10 cellular contexts compared by ENCODE assay signal in genomic region chr5:148776780-148777179, GRCh38. TPM values are rescaled to one million over a fixed set of nuclear protein-coding genes. Genes with fewer than 3 reads are reported as not detected.
DNase-seq lines count a peak whose midpoint lies in the region; ATAC-seq, FAIRE-seq and TF ChIP-seq lines count a peak whose summit lies in the region.
"Had no signal": no experiment of that assay in that cellular context is flagged by ENCODE, and none has a peak within 500 bp of the region (broad histone marks: within the 10 kb centered on the region; RNA-seq: fewer than 3 reads in every experiment).

No MANE protein-coding gene starts in this region.

- H3K9me3 Mint-ChIP-seq in natural killer cell treated with Interleukin-12 subunit alpha and Interleukin-12 subunit beta and Interleukin-15 and Interleukin-18, amount 100 ng/mL, for 72 hours: no peaks in the 10 kb centered on the region
- H3K9me3 Mint-ChIP-seq in natural killer cell: no peaks in the 10 kb centered on the region

- intact Hi-C loops in natural killer cell (cut with micrococcal nuclease): no loop called here

- H3K4me3 Mint-ChIP-seq in natural killer cell treated with Interleukin-12 subunit alpha and Interleukin-12 subunit beta and Interleukin-15 and Interleukin-18, amount 100 ng/mL, for 72 hours: no peak overlapping the region
- H3K4me3 Mint-ChIP-seq in natural killer cell: no peak overlapping the region

- peaks cover 0 to 8% of the 10 kb centered on the region in 2 donors for H3K4me1 Mint-ChIP-seq in natural killer cell treated with Interleukin-12 subunit alpha and Interleukin-12 subunit beta and Interleukin-15 and Interleukin-18, amount 100 ng/mL, for 72 hours (ENCODE audit: low read depth in 2 of 2)
- peaks cover 5 to 7% of the 10 kb centered on the region in 2 donors for H3K4me1 Mint-ChIP-seq in natural killer cell

- peak; percentile 63 to 71 for ATAC-seq in natural killer cell treated with Interleukin-12 subunit alpha and Interleukin-12 subunit beta and Interleukin-15 and Interleukin-18, amount 100 ng/mL, for 72 hours
- ATAC-seq in natural killer cell: no peak
- no peak for ATAC-seq in HG02973 (IDR thresholded peaks at IDR 0.05; ENCODE audit: unreplicated experiment)
- ATAC-seq: gastrocnemius medialis had no signal

- no peaks in the 10 kb centered on the region for H3K9me3 ChIP-seq in SJCRH30 (replicated peaks)
- H3K9me3 ChIP-seq: gastrocnemius medialis had no signal

- no peak for DNase-seq in natural killer cell treated with Interleukin-12 subunit alpha and Interleukin-12 subunit beta and Interleukin-15 and Interleukin-18, amount 100 ng/mL, for 72 hours (ENCODE audit: low spot score)
- DNase-seq in natural killer cell: no peak
- peak; percentile 7 to 10 for DNase-seq in SJCRH30
- DNase-seq in fibroblast of the conjunctiva (ENCODE audit: low read depth): peak; percentile 35
- DNase-seq in urothelium cell line (ENCODE audit: low spot score): peak; percentile 95
- DNase-seq in NCI-H2227 (lab: John Stamatoyannopoulos, UW; ENCODE audit: unreplicated experiment): no peak
- DNase-seq in NCI-H1930 (lab: John Stamatoyannopoulos, UW): no peak
- DNase-seq: DMS 273 treated with DMSO at 0.1 percent for 48 hours, gastrocnemius medialis had no signal

- peak; percentile 90 for FAIRE-seq in urothelium cell line (lab: Jason Lieb, UNC)

- no peak for TF ChIP-seq CTCF in natural killer cell (IDR thresholded peaks at IDR 0.05)

- H3K4me1 ChIP-seq in SJCRH30: no peaks in the 10 kb centered on the region
- H3K4me1 ChIP-seq: gastrocnemius medialis had no signal

- peaks cover 4% of the 10 kb centered on the region; the same call in 1 of the 2 replicates for H3K27me3 ChIP-seq in SJCRH30
- H3K27me3 ChIP-seq: gastrocnemius medialis had no signal

- no peak overlapping the region for H3K27ac Mint-ChIP-seq in natural killer cell treated with Interleukin-12 subunit alpha and Interleukin-12 subunit beta and Interleukin-15 and Interleukin-18, amount 100 ng/mL, for 72 hours
- no peak overlapping the region for H3K27ac Mint-ChIP-seq in natural killer cell

- peaks cover 7 to 24% of the 10 kb centered on the region in 2 donors for H3K27me3 Mint-ChIP-seq in natural killer cell treated with Interleukin-12 subunit alpha and Interleukin-12 subunit beta and Interleukin-15 and Interleukin-18, amount 100 ng/mL, for 72 hours
- H3K27me3 Mint-ChIP-seq in natural killer cell (ENCODE audit: low read depth in 2 of 2): peaks cover 3 to 18% of the 10 kb centered on the region in 2 donors

- H3K27ac ChIP-seq in SJCRH30: no peak overlapping the region
- H3K27ac ChIP-seq: gastrocnemius medialis had no signal

- H3K36me3 ChIP-seq in SJCRH30: no peaks in the 10 kb centered on the region
- H3K36me3 ChIP-seq: gastrocnemius medialis had no signal

- no peak overlapping the region for H3K4me3 ChIP-seq in SJCRH30
- H3K4me3 ChIP-seq: gastrocnemius medialis had no signal

- H3K36me3 Mint-ChIP-seq in natural killer cell treated with Interleukin-12 subunit alpha and Interleukin-12 subunit beta and Interleukin-15 and Interleukin-18, amount 100 ng/mL, for 72 hours: no peaks in the 10 kb centered on the region
- H3K36me3 Mint-ChIP-seq in natural killer cell: no peaks in the 10 kb centered on the region

RNA-seq across cellular contexts. Expression of gene ADRB2, which starts 49.6 kb away (rescaled TPM):
- 1 to 10 TPM; 3.8 to 4.4 TPM for total RNA-seq in natural killer cell treated with Interleukin-12 subunit alpha and Interleukin-12 subunit beta and Interleukin-15 and Interleukin-18, amount 100 ng/mL, for 72 hours
- total RNA-seq in natural killer cell: 10 to 100 TPM; 47.1 to 78.9 (median 60.7) TPM
- 0.08 and 0.10 TPM in 2 replicates for total RNA-seq in SJCRH30 (2014; rRNA removed; shearing (Covaris generic))

Comparison
In these comparisons a context has a peak if more than half of its experiments do, and no peak if none do; other contexts are left out.
1. ATAC-seq: peak in natural killer cell treated with Interleukin-12 subunit alpha and Interleukin-12 subunit beta and Interleukin-15 and Interleukin-18, amount 100 ng/mL, for 72 hours (2 of 2); none in natural killer cell (0 of 3) and HG02973 (single experiment).
2. RNA of gene ADRB2, which starts 49.6 kb away (total RNA-seq): 47.1 to 78.9 TPM in natural killer cell; 3.8 to 4.4 TPM in natural killer cell treated with Interleukin-12 subunit alpha and Interleukin-12 subunit beta and Interleukin-15 and Interleukin-18, amount 100 ng/mL, for 72 hours and 0.08 to 0.10 TPM in SJCRH30; every median in the first group is over 4 times any median in the second.
3. DNase-seq: peak in SJCRH30 (2 of 2), fibroblast of the conjunctiva (single experiment) and urothelium cell line (single experiment); none in natural killer cell treated with Interleukin-12 subunit alpha and Interleukin-12 subunit beta and Interleukin-15 and Interleukin-18, amount 100 ng/mL, for 72 hours (single experiment), natural killer cell (single experiment), NCI-H2227 (single experiment) and NCI-H1930 (0 of 2).